8 cellular contexts compared by ENCODE assay signal in genomic region chr6:32190946-32191677, GRCh38. TPM values are rescaled to one million over a fixed set of nuclear protein-coding genes. Genes with fewer than 3 reads are reported as not detected.
A peak's percentile ranks its signal among the peaks of the same experiment; 100 is the strongest.
DNase-seq lines count a peak whose midpoint lies in the region; ATAC-seq and TF ChIP-seq lines count a peak whose summit lies in the region.

No MANE protein-coding gene starts in this region.

- TF ChIP-seq CTCF in DND-41 (IDR thresholded peaks at IDR 0.05; ENCODE audit: borderline replicate concordance, extremely low read depth, low read length, poor library complexity, severe bottlenecking): no peak
- no peak for TF ChIP-seq CTCF in RWPE1 (conservative IDR thresholded peaks at IDR 0.05; ENCODE audit: low read depth)
- TF ChIP-seq CTCF in epithelial cell of proximal tubule (conservative IDR thresholded peaks at IDR 0.05; ENCODE audit: low read depth, low read length): no peak

- ATAC-seq in DND-41 (ENCODE audit: insufficient read depth, low read depth) (no peak), HG02759 (IDR thresholded peaks at IDR 0.05; ENCODE audit: unreplicated experiment) (no peak), GM21390 (IDR thresholded peaks at IDR 0.05; ENCODE audit: unreplicated experiment) (no peak)

- DNase-seq in DND-41 (no peak), RWPE1 (ENCODE audit: low spot score) (no peak), epithelial cell of proximal tubule (ENCODE audit: low read depth) (no peak), posterior vena cava (ENCODE audit: low spot score) (peak; percentile 83), HT-29 (ENCODE audit: low spot score) (no peak), NCI-H345 treated with DMSO at 0.1 percent for 48 hours (lab: John Stamatoyannopoulos, UW; ENCODE audit: unreplicated experiment) (no peak)

- POLR2A ChIA-PET in RWPE1 (lab: Yijun Ruan, JAX; ENCODE audit: low non-redundant PET): no interaction called here

- H3K36me3 ChIP-seq in DND-41 (ENCODE audit: insufficient read depth, low read length): peaks cover 34% of the 10 kb centered on the region

- H3K4me3 ChIP-seq in DND-41 (ENCODE audit: low read depth in 1 of 2, low read length in 2 of 2) (peak overlapping the region in 1 of 2 experiments; percentile 70; a peak in 2 of 4 replicates), epithelial cell of proximal tubule (ENCODE audit: low read depth, low read length) (peak overlapping the region; percentile 82)

- H3K27me3 ChIP-seq in DND-41 (ENCODE audit: insufficient read depth, low read length, poor library complexity): no peaks in the 10 kb centered on the region

- peak overlapping the region; percentile 80 for H3K4me2 ChIP-seq in DND-41 (ENCODE audit: insufficient read depth, low read length)

- H3K9ac ChIP-seq in DND-41 (ENCODE audit: low read depth, low read length): peak overlapping the region; percentile 78

- peak overlapping the region; percentile 96 for H3K27ac ChIP-seq in DND-41 (ENCODE audit: low read length)
- H3K27ac ChIP-seq in RWPE1: peak overlapping the region; percentile 88

- CTCF ChIA-PET in RWPE1 (lab: Yijun Ruan, JAX): interaction anchor here (0.7 kb wide), 1 partner anchor 224 kb away, joined by 3 read pairs; no protein-coding TSS in a partner anchor

- H3K4me1 ChIP-seq in DND-41 (ENCODE audit: insufficient read depth, low read length): peaks cover 80% of the 10 kb centered on the region

- H3K79me2 ChIP-seq in DND-41 (ENCODE audit: insufficient read depth, low read length): peaks cover 74% of the 10 kb centered on the region

- no peak overlapping the region for H2AFZ ChIP-seq in DND-41 (ENCODE audit: low read depth, low read length)

- no peaks in the 10 kb centered on the region for H4K20me1 ChIP-seq in DND-41 (ENCODE audit: insufficient read depth, low read length)

- no peaks in the 10 kb centered on the region for H3K9me3 ChIP-seq in DND-41 (ENCODE audit: insufficient read depth, low read length, severe bottlenecking)

- intact Hi-C loops in posterior vena cava (cut with DNase I): loop anchor here in 1 of 2 donors (5.0 kb wide), 1 partner anchor 74 kb away; no protein-coding TSS in a partner anchor

RNA-seq across cellular contexts. Expression of gene PBX2, which starts 1.1 kb away (rescaled TPM):
- total RNA-seq in epithelial cell of proximal tubule (38.3 and 44.5 TPM in 2 replicates), posterior vena cava (10 to 100 TPM; 49.4 to 53.1 TPM)
- 16.6 and 18.7 TPM in 2 replicates for total RNA-seq in HT-29 (2014; rRNA removed; shearing (Covaris generic))

RNA-seq across cellular contexts. Expression of gene GPSM3, which starts 1.3 kb away (rescaled TPM):
- total RNA-seq in epithelial cell of proximal tubule: 15.7 and 17.8 TPM in 2 replicates
- 10 to 100 TPM; 15.4 to 22.1 TPM for total RNA-seq in posterior vena cava
- total RNA-seq in HT-29 (2014; rRNA removed; shearing (Covaris generic)): 2.2 and 4.7 TPM in 2 replicates

RNA-seq across cellular contexts. Expression of gene AGER, which starts 7.1 kb away (rescaled TPM):
- 0.80 and 1.4 TPM in 2 replicates for total RNA-seq in epithelial cell of proximal tubule
- 1 to 10 TPM; 4.6 to 7.3 TPM for total RNA-seq in posterior vena cava
- 3.0 and 4.9 TPM in 2 replicates for total RNA-seq in HT-29 (2014; rRNA removed; shearing (Covaris generic))

RNA-seq across cellular contexts. Expression of gene RNF5, which starts 12.9 kb away (rescaled TPM):
- total RNA-seq in epithelial cell of proximal tubule (66.6 and 79.9 TPM in 2 replicates), posterior vena cava (10 to 100 TPM; 43.2 to 46.7 TPM)
- 45.4 and 50.5 TPM in 2 replicates for total RNA-seq in HT-29 (2014; rRNA removed; shearing (Covaris generic))

RNA-seq across cellular contexts. Expression of gene AGPAT1, which starts 15.2 kb away (rescaled TPM):
- total RNA-seq in epithelial cell of proximal tubule: 57.1 and 72.2 TPM in 2 replicates
- 10 to 100 TPM; 42.0 to 53.3 TPM for total RNA-seq in posterior vena cava
- 48.6 and 52.8 TPM in 2 replicates for total RNA-seq in HT-29 (2014; rRNA removed; shearing (Covaris generic))
